23 cellular contexts compared by ENCODE assay signal in genomic region chr15:82812994-82813393, GRCh38. TPM values are rescaled to one million over a fixed set of nuclear protein-coding genes. Genes with fewer than 3 reads are reported as not detected.
DNase-seq lines count a peak whose midpoint lies in the region; ATAC-seq, FAIRE-seq and TF ChIP-seq lines count a peak whose summit lies in the region.
"Had no signal": no experiment of that assay in that cellular context is flagged by ENCODE, and none has a peak within 500 bp of the region (broad histone marks: within the 10 kb centered on the region; RNA-seq: fewer than 3 reads in every experiment).

No MANE protein-coding gene starts in this region.

- in situ Hi-C loops in K562 (cut with MboI), result no loop called here

- H3K9me3 ChIP-seq in K562 (replicated peaks; ENCODE audit: control insufficient read depth, insufficient read depth, low read depth, low read length), result no peaks in the 10 kb centered on the region
- H3K9me3 ChIP-seq in naive thymus-derived CD4-positive, alpha-beta T cell (ENCODE audit: control insufficient read depth in 2 of 3, low read length in 3 of 3), result no peaks in the 10 kb centered on the region

- H3K4me3 Mint-ChIP-seq in GM23338, result no peak overlapping the region
- peak overlapping the region in 9 of 10 donors; percentile 41 to 99 (median 90) for H3K4me3 Mint-ChIP-seq in naive thymus-derived CD4-positive, alpha-beta T cell
- H3K4me3 Mint-ChIP-seq in activated CD4-positive, alpha-beta memory T cell treated with anti-CD3 and anti-CD28 coated beads, Interleukin-2, amount 10 ng/mL, durations not matched to agents 7 days and 5 days, result no peak overlapping the region
- H3K4me3 Mint-ChIP-seq: mesothelial cell of epicardium had no signal

- intact Hi-C loops in K562 (cut with micrococcal nuclease), result loop anchor here (5.0 kb wide), 1 partner anchor 34 kb away; no protein-coding TSS in a partner anchor
- intact Hi-C loops in naive thymus-derived CD4-positive, alpha-beta T cell (cut with micrococcal nuclease), result loop anchor here (5.0 to 10.0 kb wide), 2 partner anchors 766 to 1518 kb away; partner anchors contain the start of gene MEX3B (in 1 of the 2)

- H3K27ac Mint-ChIP-seq in GM23338, result no peak overlapping the region
- peak overlapping the region; percentile 33 to 100 (median 94) for H3K27ac Mint-ChIP-seq in naive thymus-derived CD4-positive, alpha-beta T cell
- H3K27ac Mint-ChIP-seq in activated CD4-positive, alpha-beta memory T cell treated with anti-CD3 and anti-CD28 coated beads, Interleukin-2, amount 10 ng/mL, durations not matched to agents 7 days and 5 days, result no peak overlapping the region
- H3K27ac Mint-ChIP-seq: HFFc6, mesothelial cell of epicardium had no signal

- TF ChIP-seq POLR2A in K562 (conservative IDR thresholded peaks at IDR 0.05), result no peak

- ATAC-seq in GM23338 (no peak), K562 (no peak), foreskin keratinocyte (no peak)
- ATAC-seq in naive thymus-derived CD4-positive, alpha-beta T cell, result no peak

- no peak for TF ChIP-seq EP300 in K562 (IDR thresholded peaks at IDR 0.05; ENCODE audit: low read length)

- no peaks in the 10 kb centered on the region; the same call in 1 of the 2 replicates for H3K36me3 ChIP-seq in GM23338 (ENCODE audit: insufficient read depth)
- peaks cover 49% of the 10 kb centered on the region for H3K36me3 ChIP-seq in K562 (ENCODE audit: control insufficient read depth, insufficient read depth, low read length)
- H3K36me3 ChIP-seq in naive thymus-derived CD4-positive, alpha-beta T cell (ENCODE audit: control insufficient read depth in 2 of 3, insufficient read depth in 3 of 3, low read length in 3 of 3), result peaks cover 18 to 44% (median 29%) of the 10 kb centered on the region in 3 experiments

- TF ChIP-seq RAD21 in K562 (CRISPR knock-in tag; conservative IDR thresholded peaks at IDR 0.05 in 1 of 2, IDR thresholded peaks at IDR 0.05 in 1 of 2), result no peak

- H3K9me1 ChIP-seq in K562 (ENCODE audit: control insufficient read depth, insufficient read depth, low read length), result no peaks in the 10 kb centered on the region

- H3K4me3 ChIP-seq in GM23338, result no peak overlapping the region
- no peak overlapping the region for H3K4me3 ChIP-seq in K562
- no peak overlapping the region for H3K4me3 ChIP-seq in naive thymus-derived CD4-positive, alpha-beta T cell (ENCODE audit: low read length)

- H3F3A ChIP-seq in GM23338 (replicated peaks; ENCODE audit: low read depth), result peaks cover 5% of the 10 kb centered on the region; the same call in 1 of the 2 replicates

- H3K27ac ChIP-seq in GM23338 (ENCODE audit: low read depth) (no peak overlapping the region), K562 (ENCODE audit: extremely low read depth, low read depth, low read length) (no peak overlapping the region), foreskin keratinocyte (no peak overlapping the region)
- peak overlapping the region; percentile 100 for H3K27ac ChIP-seq in naive thymus-derived CD4-positive, alpha-beta T cell (ENCODE audit: low read depth, low read length)
- H3K27ac ChIP-seq: coronary artery, HL-60 had no signal

- CTCF ChIA-PET in K562 (lab: Yijun Ruan, JAX; ENCODE audit: low intra/inter-chr PET ratio), result no interaction called here
- CTCF ChIA-PET in naive thymus-derived CD4-positive, alpha-beta T cell (lab: Charles Lee), result interaction anchor here (0.6 kb wide), 1 partner anchor 191 kb away, joined by 4 read pairs; no protein-coding TSS in a partner anchor
- CTCF ChIA-PET in activated CD4-positive, alpha-beta memory T cell treated with anti-CD3 and anti-CD28 coated beads, Interleukin-2, amount 10 ng/mL, durations not matched to agents 7 days and 5 days (lab: Charles Lee), result interaction anchor here (0.6 to 1.2 kb wide), 2 partner anchors 12 to 20 kb away, joined by 4 to 6 read pairs; no protein-coding TSS in a partner anchor

- H2AFZ ChIP-seq in GM23338 (no peak overlapping the region), K562 (ENCODE audit: low read depth, low read length) (no peak overlapping the region)

- no TSS peak for BruUV-seq in K562 (replicated peaks; lab: Mats Ljungman, UMichigan)

- TF ChIP-seq CTCF in GM23338 (conservative IDR thresholded peaks at IDR 0.05; ENCODE audit: low read depth in 2 of 2) (no peak), K562 (IDR thresholded peaks at IDR 0.05 in 2 of 3, conservative IDR thresholded peaks at IDR 0.05 in 1 of 3; ENCODE audit: insufficient read depth in 2 of 3, low read depth in 1 of 3, low read length in 3 of 3) (no peak), foreskin keratinocyte (conservative IDR thresholded peaks at IDR 0.05) (no peak)

- H4K20me1 ChIP-seq in GM23338 (replicated peaks; ENCODE audit: insufficient read depth), result peaks cover 8% of the 10 kb centered on the region; the same call in 1 of the 2 replicates
- H4K20me1 ChIP-seq in K562 (replicated peaks; ENCODE audit: control insufficient read depth, insufficient read depth, low read length), result 0 out of 2 replicates have a peak, but pooled peaks cover 2% of the 10 kb centered on the region

- peak; percentile 43 for DNase-seq in CD1c-positive myeloid dendritic cell (ENCODE audit: extremely low spot score)
- peak; percentile 7 for DNase-seq in GM23338 (ENCODE audit: low spot score)
- no peak for DNase-seq in K562 (ENCODE audit: extremely low read depth in 1 of 4, low spot score in 3 of 4)
- DNase-seq in naive thymus-derived CD4-positive, alpha-beta T cell, result no peak
- no peak for DNase-seq in foreskin keratinocyte
- DNase-seq in activated CD4-positive, alpha-beta memory T cell treated with anti-CD3 and anti-CD28 coated beads, Interleukin-2, amount 10 ng/mL, durations not matched to agents 7 days and 5 days, result no peak
- no peak for DNase-seq in stimulated activated naive CD4-positive, alpha-beta T cell (lab: John Stamatoyannopoulos, UW)
- DNase-seq: activated CD4-positive, alpha-beta T cell treated with anti-CD3 and anti-CD28 coated beads, Interleukin-2, amount 50 U/mL, for 4 hours; activated naive CD4-positive, alpha-beta T cell treated with Interleukin-2 at 50 U/mL for 16 hours; COR-L47; HFFc6; IMR-90; NCI-H2029; NCI-H510A; retina; SW 1271 had no signal

- H3K27me3 ChIP-seq in GM23338 (ENCODE audit: insufficient read depth) (peaks cover 5% of the 10 kb centered on the region; the same call in 1 of the 2 replicates), K562 (ENCODE audit: control insufficient read depth in 2 of 2, insufficient read depth in 2 of 2, low read length in 2 of 2) (no peaks in the 10 kb centered on the region), foreskin keratinocyte (no peaks in the 10 kb centered on the region)
- no peaks in the 10 kb centered on the region for H3K27me3 ChIP-seq in naive thymus-derived CD4-positive, alpha-beta T cell (ENCODE audit: control insufficient read depth in 2 of 2, insufficient read depth in 2 of 2, low read length in 2 of 2)

- POLR2A ChIA-PET in K562 (lab: Yijun Ruan, JAX), result interaction anchor here (1.1 to 1.4 kb wide), 2 partner anchors 10 to 16 kb away, joined by 3 read pairs; no protein-coding TSS in a partner anchor
- POLR2A ChIA-PET in naive thymus-derived CD4-positive, alpha-beta T cell (lab: Charles Lee), result interaction anchor here (0.9 to 5.2 kb wide), 4 partner anchors 11 to 132 kb away, joined by 3 to 24 read pairs (median 4); no protein-coding TSS in a partner anchor
- POLR2A ChIA-PET in activated CD4-positive, alpha-beta memory T cell treated with anti-CD3 and anti-CD28 coated beads, Interleukin-2, amount 10 ng/mL, durations not matched to agents 7 days and 5 days (lab: Charles Lee), result interaction anchor here (3.9 kb wide), 1 partner anchor 273 kb away, joined by 32 read pairs; the partner anchor contains the start of gene RPS17

- H3K9me2 ChIP-seq in GM23338 (ENCODE audit: insufficient read depth), result 0 out of 2 replicates have a peak, but pooled peaks cover 2% of the 10 kb centered on the region

- H3K4me1 Mint-ChIP-seq in GM23338, result peaks cover 22% of the 10 kb centered on the region
- peaks cover 32 to 65% (median 52%) of the 10 kb centered on the region in 7 donors for H3K4me1 Mint-ChIP-seq in naive thymus-derived CD4-positive, alpha-beta T cell
- H3K4me1 Mint-ChIP-seq in activated CD4-positive, alpha-beta memory T cell treated with anti-CD3 and anti-CD28 coated beads, Interleukin-2, amount 10 ng/mL, durations not matched to agents 7 days and 5 days, result peaks cover 31% of the 10 kb centered on the region

- H3K79me2 ChIP-seq in GM23338 (replicated peaks; ENCODE audit: insufficient read depth), result peaks cover 7% of the 10 kb centered on the region; the same call in 1 of the 2 replicates
- peaks cover 39% of the 10 kb centered on the region for H3K79me2 ChIP-seq in K562 (ENCODE audit: control insufficient read depth, insufficient read depth, low read length)

- no peak overlapping the region for H3K4me2 ChIP-seq in GM23338
- H3K4me2 ChIP-seq in K562 (ENCODE audit: insufficient read depth, low read length), result no peak overlapping the region

- peaks cover 12% of the 10 kb centered on the region; the same call in 1 of the 3 replicates for H3K36me3 Mint-ChIP-seq in GM23338 (ENCODE audit: low read depth)
- peaks cover 15 to 45% (median 30%) of the 10 kb centered on the region in 5 donors for H3K36me3 Mint-ChIP-seq in naive thymus-derived CD4-positive, alpha-beta T cell
- peaks cover 49% of the 10 kb centered on the region for H3K36me3 Mint-ChIP-seq in activated CD4-positive, alpha-beta memory T cell treated with anti-CD3 and anti-CD28 coated beads, Interleukin-2, amount 10 ng/mL, durations not matched to agents 7 days and 5 days (ENCODE audit: low read depth)

- H3K4me1 ChIP-seq in GM23338 (ENCODE audit: insufficient read depth), result peaks cover 18% of the 10 kb centered on the region
- H3K4me1 ChIP-seq in K562 (replicated peaks in 1 of 2; ENCODE audit: control insufficient read depth in 2 of 2, insufficient read depth in 2 of 2, low read length in 2 of 2), result peaks cover 10 to 21% of the 10 kb centered on the region in 2 experiments; a peak in 4 of 5 replicates
- peaks cover 8 to 22% of the 10 kb centered on the region in 2 donors for H3K4me1 ChIP-seq in naive thymus-derived CD4-positive, alpha-beta T cell (ENCODE audit: control insufficient read depth in 2 of 2, insufficient read depth in 2 of 2, low read length in 2 of 2)
- H3K4me1 ChIP-seq in foreskin keratinocyte, result peaks cover 8% of the 10 kb centered on the region

- no peaks in the 10 kb centered on the region for H3K27me3 Mint-ChIP-seq in GM23338 (ENCODE audit: insufficient read depth, low read depth, poor library complexity)
- no peaks in the 10 kb centered on the region for H3K27me3 Mint-ChIP-seq in naive thymus-derived CD4-positive, alpha-beta T cell
- H3K27me3 Mint-ChIP-seq in activated CD4-positive, alpha-beta memory T cell treated with anti-CD3 and anti-CD28 coated beads, Interleukin-2, amount 10 ng/mL, durations not matched to agents 7 days and 5 days, result no peaks in the 10 kb centered on the region

- WGBS in K562 (ENCODE audit: insufficient coverage, low coverage, missing lambda C conversion rate), result 81% methylated on average over 4 of the region's 4 CpGs

- no peaks in the 10 kb centered on the region for H3K9me3 Mint-ChIP-seq in GM23338
- no peaks in the 10 kb centered on the region for H3K9me3 Mint-ChIP-seq in naive thymus-derived CD4-positive, alpha-beta T cell
- H3K9me3 Mint-ChIP-seq in activated CD4-positive, alpha-beta memory T cell treated with anti-CD3 and anti-CD28 coated beads, Interleukin-2, amount 10 ng/mL, durations not matched to agents 7 days and 5 days, result no peaks in the 10 kb centered on the region
- H3K9me3 Mint-ChIP-seq: HFFc6, mesothelial cell of epicardium had no signal

- FAIRE-seq in K562 (lab: Jason Lieb, UNC), result no peak
- FAIRE-seq: frontal cortex, GM18507 had no signal

- no peak overlapping the region for H3K9ac ChIP-seq in K562 (ENCODE audit: insufficient read depth in 1 of 2, low read depth in 2 of 2, low read length in 2 of 2)

RNA-seq across cellular contexts. Expression of gene WHAMM, which starts 3.6 kb away (rescaled TPM):
- 2.2 and 8.3 TPM in 2 replicates for total RNA-seq in GM23338 (2014; rRNA removed; shearing (Covaris generic))
- 4.1 and 4.2 TPM in 2 replicates for polyA plus RNA-seq in GM23338 (2016; fragmentation: Nextera tagmentation; extraction: Ambion mirVana)
- 4.6 and 8.6 TPM in 2 replicates for total RNA-seq in K562 (2011; cell fraction: chromatin; rRNA removed; ENCODE audit: low replicate concordance)
- total RNA-seq in K562 (2011; cell fraction: nucleolus; rRNA removed), result 3.7 and 3.8 TPM in 2 replicates
- 4.1 and 4.6 TPM in 2 replicates for total RNA-seq in K562 (2011; cell fraction: nucleoplasm; rRNA removed)
- total RNA-seq in K562 (2014; rRNA removed), result 3.6 and 4.3 TPM in 2 replicates
- total RNA-seq in K562 (2014; rRNA removed; fragmentation: Illumina TruSeq; extraction: Trizol), result 3.8 and 4.7 TPM in 2 replicates
- 3.8 and 4.5 TPM in 2 replicates for total RNA-seq in K562 (2015; rRNA removed; fragmentation: Illumina TruSeq; extraction: Trizol)
- total RNA-seq in K562 (2021), result 4.5 and 4.8 TPM in 2 replicates
- polyA plus RNA-seq in K562 (2011; rRNA removed), result 2.7 and 3.3 TPM in 2 replicates
- polyA plus RNA-seq in K562 (2011; cell fraction: cytosol; rRNA removed), result 1.9 and 2.1 TPM in 2 replicates
- polyA plus RNA-seq in K562 (2011; cell fraction: nucleus; rRNA removed), result 3.8 and 4.0 TPM in 2 replicates
- polyA plus RNA-seq in K562 (2012), result 2.9 and 3.8 TPM in 2 replicates
- polyA plus RNA-seq in K562 (2014; fragmentation: Illumina TruSeq; extraction: Trizol), result 4.0 TPM in 2 replicates
- polyA plus RNA-seq in K562 (2014; fragmentation: Nextera tagmentation; extraction: Ambion mirVana), result 1 to 10 TPM; 2.0 to 2.3 TPM
- polyA plus RNA-seq in K562 (2014; rRNA removed), result 3.6 and 4.6 TPM in 2 replicates
- polyA minus RNA-seq in K562 (2011; rRNA and poly(A)+ RNA removed), result 2.6 and 2.9 TPM in 2 replicates
- 1.5 and 2.0 TPM in 2 replicates for polyA minus RNA-seq in K562 (2011; cell fraction: cytosol; rRNA and poly(A)+ RNA removed)
- polyA minus RNA-seq in K562 (2011; cell fraction: nucleus; rRNA and poly(A)+ RNA removed), result 2.3 and 2.9 TPM in 2 replicates
- total RNA-seq in naive thymus-derived CD4-positive, alpha-beta T cell, result 10 to 100 TPM; 14.1 to 72.2 (median 37.1) TPM
- polyA plus RNA-seq in naive thymus-derived CD4-positive, alpha-beta T cell, result 1 to 10 TPM; 3.5 to 4.5 TPM
- total RNA-seq in foreskin keratinocyte, result 6.5 and 6.9 TPM in 2 replicates
- polyA plus RNA-seq in foreskin keratinocyte, result 3.8 and 4.5 TPM in 2 replicates
- 10 to 100 TPM; 11.1 to 13.7 TPM for total RNA-seq in activated CD4-positive, alpha-beta memory T cell treated with anti-CD3 and anti-CD28 coated beads, Interleukin-2, amount 10 ng/mL, durations not matched to agents 7 days and 5 days

RNA-seq across cellular contexts. Expression of gene FSD2, which starts 7.1 kb away (rescaled TPM):
- total RNA-seq in GM23338 (2014; rRNA removed; shearing (Covaris generic)), result 0.08 TPM in 1 of 2 replicates, not detected in the other
- polyA plus RNA-seq in GM23338 (2016; fragmentation: Nextera tagmentation; extraction: Ambion mirVana) (0.18 and 0.37 TPM in 2 replicates), K562 (2011; rRNA removed) (not detected in 2 replicates), K562 (2014; fragmentation: Illumina TruSeq; extraction: Trizol) (0.01 TPM in 1 of 2 replicates, not detected in the other), K562 (2014; fragmentation: Nextera tagmentation; extraction: Ambion mirVana) (under 1 TPM; 0.01 to 0.06 TPM), K562 (2014; rRNA removed) (not detected in 2 replicates), foreskin keratinocyte (not detected in 2 replicates)
- total RNA-seq in K562 (2011; cell fraction: chromatin; rRNA removed; ENCODE audit: low replicate concordance), result not detected in 2 replicates
- total RNA-seq in K562 (2011; cell fraction: nucleolus; rRNA removed), result not detected in 2 replicates
- not detected in 2 replicates for total RNA-seq in K562 (2011; cell fraction: nucleoplasm; rRNA removed)
- total RNA-seq in K562 (2014; rRNA removed) (not detected in 2 replicates), K562 (2014; rRNA removed; fragmentation: Illumina TruSeq; extraction: Trizol) (not detected in 2 replicates), K562 (2015; rRNA removed; fragmentation: Illumina TruSeq; extraction: Trizol) (not detected in 2 replicates), K562 (2021) (not detected in 2 replicates), foreskin keratinocyte (not detected in 2 replicates)
- polyA plus RNA-seq in K562 (2011; cell fraction: cytosol; rRNA removed), result not detected in 2 replicates
- polyA plus RNA-seq in K562 (2011; cell fraction: nucleus; rRNA removed), result not detected in 2 replicates
- polyA plus RNA-seq in K562 (2012), result 0.06 and 0.07 TPM in 2 replicates
- not detected in 2 replicates for polyA minus RNA-seq in K562 (2011; rRNA and poly(A)+ RNA removed)
- not detected in 2 replicates for polyA minus RNA-seq in K562 (2011; cell fraction: cytosol; rRNA and poly(A)+ RNA removed)
- polyA minus RNA-seq in K562 (2011; cell fraction: nucleus; rRNA and poly(A)+ RNA removed), result not detected in 2 replicates
- not detected for total RNA-seq in naive thymus-derived CD4-positive, alpha-beta T cell
- not detected for polyA plus RNA-seq in naive thymus-derived CD4-positive, alpha-beta T cell
- not detected for total RNA-seq in activated CD4-positive, alpha-beta memory T cell treated with anti-CD3 and anti-CD28 coated beads, Interleukin-2, amount 10 ng/mL, durations not matched to agents 7 days and 5 days
- total RNA-seq: Daoy, frontal cortex, HFFc6, IMR-90, mesothelial cell of epicardium, temporal lobe had no signal
- polyA plus RNA-seq: IMR-90 had no signal

Comparison
In these comparisons a context has a peak if more than half of its experiments do, and no peak if none do; other contexts are left out.
1. DNase-seq: peak in CD1c-positive myeloid dendritic cell (single experiment) and GM23338 (single experiment); none in K562 (0 of 4), naive thymus-derived CD4-positive, alpha-beta T cell (0 of 9), foreskin keratinocyte (0 of 2), activated CD4-positive, alpha-beta memory T cell treated with anti-CD3 and anti-CD28 coated beads, Interleukin-2, amount 10 ng/mL, durations not matched to agents 7 days and 5 days (single experiment) and stimulated activated naive CD4-positive, alpha-beta T cell (0 of 6).
2. H3K27ac Mint-ChIP-seq: peak in naive thymus-derived CD4-positive, alpha-beta T cell (9 of 9); none in GM23338 (single experiment) and activated CD4-positive, alpha-beta memory T cell treated with anti-CD3 and anti-CD28 coated beads, Interleukin-2, amount 10 ng/mL, durations not matched to agents 7 days and 5 days (single experiment).
3. H3K4me3 Mint-ChIP-seq: peak in naive thymus-derived CD4-positive, alpha-beta T cell (9 of 10); none in GM23338 (single experiment) and activated CD4-positive, alpha-beta memory T cell treated with anti-CD3 and anti-CD28 coated beads, Interleukin-2, amount 10 ng/mL, durations not matched to agents 7 days and 5 days (single experiment).